Comparison of ENCODE assay signal across 1 cellular context in genomic region chr18:54269924-54270844, GRCh38.
A peak's percentile ranks its signal among the peaks of the same experiment; 100 is the strongest.
TF ChIP-seq lines count a peak whose summit lies in the region.

No MANE protein-coding gene starts in this region.

TF ChIP-seq in HepG2, 621 proteins besides CTCF, POLR2A, EP300 and RAD21 (continued from another document and continues in another):
- TF ChIP-seq ZUFSP (CRISPR knock-in tag; IDR thresholded peaks at IDR 0.05; ENCODE audit: borderline replicate concordance) = no peak
- TF ChIP-seq FOSL1 (CRISPR knock-in tag; IDR thresholded peaks at IDR 0.05; ENCODE audit: borderline replicate concordance) = no peak
- no peak for TF ChIP-seq MTA1 (CRISPR knock-in tag; IDR thresholded peaks at IDR 0.05; ENCODE audit: borderline replicate concordance)
- TF ChIP-seq ZNF569 (CRISPR knock-in tag; IDR thresholded peaks at IDR 0.05; ENCODE audit: borderline replicate concordance) = no peak
- TF ChIP-seq ZNF615 (CRISPR knock-in tag; IDR thresholded peaks at IDR 0.05; ENCODE audit: borderline replicate concordance) = no peak
- 0 out of 2 replicates have a peak, but pooled peaks have one; percentile 35 for TF ChIP-seq PBX3 (CRISPR knock-in tag; IDR thresholded peaks at IDR 0.05; ENCODE audit: borderline replicate concordance)
- no peak for TF ChIP-seq YEATS4 (CRISPR knock-in tag; IDR thresholded peaks at IDR 0.05; ENCODE audit: borderline replicate concordance)
- no peak for TF ChIP-seq ESRRA (CRISPR knock-in tag; IDR thresholded peaks at IDR 0.05; ENCODE audit: low read depth)
- TF ChIP-seq HNF4G (IDR thresholded peaks at IDR 0.05; ENCODE audit: borderline replicate concordance, low read depth, low read length) = no peak
- TF ChIP-seq HNF4G (CRISPR knock-in tag; IDR thresholded peaks at IDR 0.05; ENCODE audit: borderline replicate concordance, low read depth) = 0 out of 2 replicates have a peak, but pooled peaks have one; percentile 14
- no peak for TF ChIP-seq SMAD9 (CRISPR knock-in tag; IDR thresholded peaks at IDR 0.05)
- no peak for TF ChIP-seq ARID4A (CRISPR knock-in tag; IDR thresholded peaks at IDR 0.05; ENCODE audit: borderline replicate concordance)
- no peak for TF ChIP-seq MZF1 (CRISPR knock-in tag; IDR thresholded peaks at IDR 0.05; ENCODE audit: borderline replicate concordance)
- TF ChIP-seq SSRP1 (CRISPR knock-in tag; IDR thresholded peaks at IDR 0.05) = peak; percentile 43; the same call in 1 of the 2 replicates
- 0 out of 2 replicates have a peak, but pooled peaks have one; percentile 23 for TF ChIP-seq ZNF230 (CRISPR knock-in tag; IDR thresholded peaks at IDR 0.05)
- no peak for TF ChIP-seq RNF2 (conservative IDR thresholded peaks at IDR 0.05; ENCODE audit: low read depth)
- no peak for TF ChIP-seq ZNF564 (CRISPR knock-in tag; IDR thresholded peaks at IDR 0.05)
- no peak for TF ChIP-seq ATRX (CRISPR knock-in tag; IDR thresholded peaks at IDR 0.05; ENCODE audit: borderline replicate concordance)
- no peak for TF ChIP-seq RFX5 (IDR thresholded peaks at IDR 0.05; ENCODE audit: low read depth, low read length)
- TF ChIP-seq ZSCAN31 (CRISPR knock-in tag; IDR thresholded peaks at IDR 0.05; ENCODE audit: low read depth) = no peak; the same call in 1 of the 2 replicates
- no peak for TF ChIP-seq HNF4A (CRISPR knock-in tag; IDR thresholded peaks at IDR 0.05)
- TF ChIP-seq ZNF761 (CRISPR knock-in tag; conservative IDR thresholded peaks at IDR 0.05) = peak; percentile 51; the same call in 1 of the 2 replicates
- TF ChIP-seq ZNF816 (CRISPR knock-in tag; IDR thresholded peaks at IDR 0.05; ENCODE audit: borderline replicate concordance) = no peak
- no peak for TF ChIP-seq ZSCAN9 (CRISPR knock-in tag; IDR thresholded peaks at IDR 0.05; ENCODE audit: borderline replicate concordance)
- TF ChIP-seq PHF20 (CRISPR knock-in tag; IDR thresholded peaks at IDR 0.05) = no peak
- TF ChIP-seq FOXJ3 (CRISPR knock-in tag; IDR thresholded peaks at IDR 0.05; ENCODE audit: borderline replicate concordance) = 0 out of 2 replicates have a peak, but pooled peaks have one; percentile 22
- no peak for TF ChIP-seq ZKSCAN5 (CRISPR knock-in tag; IDR thresholded peaks at IDR 0.05)
- TF ChIP-seq PLSCR1 (CRISPR knock-in tag; IDR thresholded peaks at IDR 0.05; ENCODE audit: borderline replicate concordance) = no peak
- TF ChIP-seq ZNF75D (CRISPR knock-in tag; IDR thresholded peaks at IDR 0.05; ENCODE audit: borderline replicate concordance) = no peak
- TF ChIP-seq CEBPZ (IDR thresholded peaks at IDR 0.05; ENCODE audit: low read length) = no peak
- TF ChIP-seq ZEB1 (IDR thresholded peaks at IDR 0.05; ENCODE audit: insufficient replicate concordance, low read depth) = peak; percentile 19
- no peak for TF ChIP-seq CBFB (CRISPR knock-in tag; IDR thresholded peaks at IDR 0.05)
- no peak for TF ChIP-seq ATAD3A (CRISPR knock-in tag; IDR thresholded peaks at IDR 0.05)
- TF ChIP-seq ZNF558 (CRISPR knock-in tag; IDR thresholded peaks at IDR 0.05; ENCODE audit: borderline replicate concordance) = no peak
- no peak for TF ChIP-seq SRF (IDR thresholded peaks at IDR 0.05; ENCODE audit: low read depth, low read length)
- TF ChIP-seq ZFP91 (CRISPR knock-in tag; IDR thresholded peaks at IDR 0.05; ENCODE audit: borderline replicate concordance) = peak; percentile 80
- no peak for TF ChIP-seq CERS6 (CRISPR knock-in tag; IDR thresholded peaks at IDR 0.05)
- TF ChIP-seq ZXDC (CRISPR knock-in tag; IDR thresholded peaks at IDR 0.05) = no peak
- TF ChIP-seq ZNF451 (CRISPR knock-in tag; IDR thresholded peaks at IDR 0.05) = no peak
- peak; percentile 14; the same call in 1 of the 2 replicates for TF ChIP-seq ARID5B (CRISPR knock-in tag; IDR thresholded peaks at IDR 0.05)
- no peak; the same call in 1 of the 2 replicates for TF ChIP-seq SP140L (CRISPR knock-in tag; IDR thresholded peaks at IDR 0.05; ENCODE audit: borderline replicate concordance)
